8 cellular contexts compared by ENCODE assay signal in the genomic region with DNA sequence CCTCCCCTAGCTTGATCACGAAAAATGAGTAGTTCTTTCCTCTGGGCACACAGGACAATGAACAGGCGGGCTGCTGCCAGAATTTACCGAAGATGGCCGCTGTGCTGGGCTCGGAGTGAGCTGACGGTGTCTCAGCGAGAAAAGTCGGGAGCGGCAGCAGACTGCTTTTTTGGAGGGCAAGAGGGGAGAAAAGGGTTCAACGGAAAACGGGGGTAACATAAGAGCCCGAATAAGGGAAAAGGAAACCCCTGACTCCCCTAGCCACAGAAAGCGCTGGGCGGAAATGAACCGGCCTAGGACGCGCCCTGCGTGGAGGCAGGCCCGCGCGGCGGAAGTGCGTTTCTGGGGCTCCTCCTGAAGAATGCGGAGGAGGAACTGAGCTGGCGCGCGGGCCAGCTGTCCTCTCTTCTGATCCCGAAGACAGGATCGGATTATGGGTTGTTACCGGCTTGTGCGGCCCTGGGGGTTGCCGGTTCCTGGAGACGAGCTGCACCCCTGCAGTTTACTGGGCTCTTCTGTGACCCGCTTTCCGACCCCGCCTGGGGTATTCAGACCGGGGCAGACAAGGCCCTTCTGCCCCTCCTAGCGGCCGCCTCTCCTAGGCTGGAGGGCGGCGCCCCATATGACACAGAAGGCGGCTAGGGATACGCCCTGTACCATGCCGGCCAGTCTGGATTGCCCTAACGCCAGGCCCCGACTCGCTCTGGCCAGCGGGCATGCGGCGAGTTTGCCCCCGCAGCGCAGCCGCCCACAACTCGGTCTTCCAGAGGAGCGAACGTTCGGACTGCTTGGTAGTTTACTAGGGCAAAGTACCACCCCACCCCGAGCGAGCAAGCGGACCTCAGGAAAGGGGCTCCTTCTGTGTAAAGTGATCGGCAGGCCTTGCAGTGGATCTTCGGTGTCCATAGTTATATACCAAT. TPM values are rescaled to one million over a fixed set of nuclear protein-coding genes. Genes with fewer than 3 reads are reported as not detected.
DNase-seq lines count a peak whose midpoint lies in the region; ATAC-seq and TF ChIP-seq lines count a peak whose summit lies in the region.

No MANE protein-coding gene starts in this region.

- intact Hi-C loops in activated CD8-positive, alpha-beta T cell treated with anti-CD3 and anti-CD28 coated beads for 36 hours (cut with micrococcal nuclease), result loop anchor here (2.0 to 10.0 kb wide), 4 partner anchors 27 to 351 kb away; no protein-coding TSS in a partner anchor

- CTCF ChIA-PET in activated CD8-positive, alpha-beta T cell treated with anti-CD3 and anti-CD28 coated beads for 36 hours (lab: Charles Lee), result interaction anchor here (1.0 to 16.8 kb wide), 14 partner anchors 12 to 548 kb away, joined by 3 to 210 read pairs (median 4); a partner anchor contains a TSS

- peak overlapping the region; percentile 86 for H3K4me3 Mint-ChIP-seq in activated CD8-positive, alpha-beta T cell treated with anti-CD3 and anti-CD28 coated beads for 36 hours
- H3K4me3 Mint-ChIP-seq in memory B cell, result peak overlapping the region; percentile 100

- peak; percentile 65 for TF ChIP-seq CTCF in activated CD8-positive, alpha-beta T cell treated with anti-CD3 and anti-CD28 coated beads for 36 hours (IDR thresholded peaks at IDR 0.05)

- H3K27me3 Mint-ChIP-seq in activated CD8-positive, alpha-beta T cell treated with anti-CD3 and anti-CD28 coated beads for 36 hours, result no peaks in the 10 kb centered on the region
- no peaks in the 10 kb centered on the region for H3K27me3 Mint-ChIP-seq in memory B cell

- DNase-seq in CD1c-positive myeloid dendritic cell (ENCODE audit: extremely low spot score) (peak; percentile 93), NCI-H774 (lab: John Stamatoyannopoulos, UW) (peak; percentile 79), memory B cell (ENCODE audit: low spot score in 2 of 2) (peak; percentile 77 to 79)
- peak; percentile 90 for DNase-seq in activated CD8-positive, alpha-beta T cell treated with anti-CD3 and anti-CD28 coated beads for 36 hours
- peak; percentile 79 for DNase-seq in effector CD4-positive, alpha-beta T cell
- DNase-seq in stimulated activated CD8-positive, alpha-beta memory T cell treated with anti-CD3 and anti-CD28 coated beads, Interleukin-12 subunit alpha, Interleukin-12 subunit beta, amount 100 ng/mL, for 24 hours (ENCODE audit: extremely low read depth), result peak; percentile 72

- POLR2A ChIA-PET in activated CD8-positive, alpha-beta T cell treated with anti-CD3 and anti-CD28 coated beads for 36 hours (lab: Charles Lee), result interaction anchor here (0.7 to 12.5 kb wide), 13 partner anchors 9 to 95 kb away, joined by 3 to 186 read pairs (median 5); a partner anchor contains a TSS

- H3K9me3 Mint-ChIP-seq in activated CD8-positive, alpha-beta T cell treated with anti-CD3 and anti-CD28 coated beads for 36 hours, result no peaks in the 10 kb centered on the region
- no peaks in the 10 kb centered on the region for H3K9me3 Mint-ChIP-seq in memory B cell

- peaks cover 70% of the 10 kb centered on the region for H3K4me1 Mint-ChIP-seq in activated CD8-positive, alpha-beta T cell treated with anti-CD3 and anti-CD28 coated beads for 36 hours (ENCODE audit: low read depth)
- H3K4me1 Mint-ChIP-seq in memory B cell, result peaks cover 37% of the 10 kb centered on the region

- peak overlapping the region; percentile 100 for H3K27ac Mint-ChIP-seq in activated CD8-positive, alpha-beta T cell treated with anti-CD3 and anti-CD28 coated beads for 36 hours
- H3K27ac Mint-ChIP-seq in memory B cell, result peak overlapping the region; percentile 99

- ATAC-seq in GM19324 (IDR thresholded peaks at IDR 0.05; ENCODE audit: low FRiP score, unreplicated experiment) (peak; percentile 91), HG03460 (IDR thresholded peaks at IDR 0.05; ENCODE audit: unreplicated experiment) (peak; percentile 88), memory B cell (ENCODE audit: low read depth) (peak; percentile 84)
- peak; percentile 89 for ATAC-seq in activated CD8-positive, alpha-beta T cell treated with anti-CD3 and anti-CD28 coated beads for 36 hours

- H3K36me3 Mint-ChIP-seq in activated CD8-positive, alpha-beta T cell treated with anti-CD3 and anti-CD28 coated beads for 36 hours (ENCODE audit: low read depth), result peaks cover 20% of the 10 kb centered on the region
- H3K36me3 Mint-ChIP-seq in memory B cell, result peaks cover 2% of the 10 kb centered on the region

RNA-seq across cellular contexts. Expression of a gene that starts 30.1 kb away (rescaled TPM):
- total RNA-seq in activated CD8-positive, alpha-beta T cell treated with anti-CD3 and anti-CD28 coated beads for 36 hours, result 10 to 100 TPM; 94.7 to 98.4 TPM

Comparison
In these comparisons a context has a peak if more than half of its experiments do, and no peak if none do; other contexts are left out.
1. Peak in every context shown above with its lines: DNase-seq and ATAC-seq.